ENCODE assay signal across 1 cellular context in the genomic region with DNA sequence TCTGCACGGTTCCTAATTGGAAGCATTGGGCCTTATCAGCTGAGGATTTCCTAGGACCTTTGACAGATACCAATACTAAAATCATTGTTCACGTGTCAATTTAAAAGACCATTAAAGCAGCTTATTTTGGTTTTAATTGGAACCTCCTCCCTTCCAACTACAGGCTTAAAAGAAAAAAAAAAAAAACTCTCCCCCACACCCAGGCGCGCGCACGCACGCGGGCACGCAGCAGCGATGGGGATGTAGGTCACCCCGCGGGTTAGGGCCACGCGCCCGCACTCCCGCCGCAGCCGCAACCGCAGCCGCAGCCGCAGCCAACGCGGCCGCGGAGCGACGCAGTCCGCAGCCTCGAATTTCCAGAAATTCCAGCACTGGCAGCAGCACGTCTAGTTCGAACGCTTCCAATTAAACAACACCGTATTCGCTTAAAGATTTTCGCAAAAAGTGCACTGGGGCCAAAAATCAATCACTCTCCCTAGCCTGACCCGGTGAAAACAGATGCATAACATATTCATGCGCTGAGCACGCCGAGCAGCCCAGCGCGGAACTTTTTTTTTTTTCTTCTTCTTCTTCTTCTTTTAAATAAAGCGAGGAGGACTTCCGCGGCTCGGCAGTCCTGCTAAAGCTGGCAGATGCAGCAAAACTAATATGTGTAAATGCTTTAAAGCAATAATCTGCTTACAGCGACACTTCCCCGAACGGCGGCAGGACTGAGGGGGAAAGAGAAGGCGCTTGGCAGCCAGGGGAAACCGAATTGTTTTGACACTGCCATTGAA.
TF ChIP-seq lines count a peak whose summit lies in the region.

No MANE protein-coding gene starts in this region.

TF ChIP-seq in IMR-90, 13 proteins besides CTCF, POLR2A, EP300 and RAD21:
- TF ChIP-seq SMC3 (IDR thresholded peaks at IDR 0.05; ENCODE audit: low read depth, low read length) (no peak), RFX5 (IDR thresholded peaks at IDR 0.05; ENCODE audit: low read depth, low read length) (no peak), MAFK (IDR thresholded peaks at IDR 0.05; ENCODE audit: low read depth, low read length) (no peak), MAZ (IDR thresholded peaks at IDR 0.05; ENCODE audit: borderline replicate concordance, low read depth, low read length) (no peak), MXI1 (IDR thresholded peaks at IDR 0.05; ENCODE audit: borderline replicate concordance, low read depth, low read length) (no peak), CHD1 (IDR thresholded peaks at IDR 0.05; ENCODE audit: low read depth, low read length) (no peak), NFE2L2 (IDR thresholded peaks at IDR 0.05; ENCODE audit: low read depth, low read length) (no peak), FOS (IDR thresholded peaks at IDR 0.05; ENCODE audit: low read depth, low read length) (no peak), USF2 (IDR thresholded peaks at IDR 0.05; ENCODE audit: low read depth, low read length) (no peak), RCOR1 (IDR thresholded peaks at IDR 0.05; ENCODE audit: insufficient replicate concordance, low read length) (no peak), CEBPB (IDR thresholded peaks at IDR 0.05; ENCODE audit: low read depth, low read length) (no peak), BHLHE40 (IDR thresholded peaks at IDR 0.05; ENCODE audit: low read depth, low read length) (no peak)
- TF ChIP-seq, protein P1, sequence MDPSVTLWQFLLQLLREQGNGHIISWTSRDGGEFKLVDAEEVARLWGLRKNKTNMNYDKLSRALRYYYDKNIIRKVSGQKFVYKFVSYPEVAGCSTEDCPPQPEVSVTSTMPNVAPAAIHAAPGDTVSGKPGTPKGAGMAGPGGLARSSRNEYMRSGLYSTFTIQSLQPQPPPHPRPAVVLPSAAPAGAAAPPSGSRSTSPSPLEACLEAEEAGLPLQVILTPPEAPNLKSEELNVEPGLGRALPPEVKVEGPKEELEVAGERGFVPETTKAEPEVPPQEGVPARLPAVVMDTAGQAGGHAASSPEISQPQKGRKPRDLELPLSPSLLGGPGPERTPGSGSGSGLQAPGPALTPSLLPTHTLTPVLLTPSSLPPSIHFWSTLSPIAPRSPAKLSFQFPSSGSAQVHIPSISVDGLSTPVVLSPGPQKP (IDR thresholded peaks at IDR 0.05; ENCODE audit: borderline replicate concordance, low read depth, low read length), result no peak
TF ChIP-seq in IMR-90: peak in this region for 0.
